Comparison of ENCODE assay signal across 18 cellular contexts in genomic region chr3:99836681-99837080, GRCh38.
"Had no signal": no experiment of that assay in that cellular context is flagged by ENCODE, and none has a peak within 500 bp of the region (broad histone marks: within the 10 kb centered on the region; RNA-seq: fewer than 3 reads in every experiment).

No MANE protein-coding gene starts in this region.

- H3K27me3 ChIP-seq: foreskin keratinocyte, heart left ventricle, right atrium auricular region, stomach had no signal

- H3K36me3 ChIP-seq: left ventricle myocardium inferior, lower lobe of right lung, right atrium auricular region, stomach had no signal

- FAIRE-seq: islet of Langerhans, small intestine had no signal

- DNase-seq: caudate nucleus; cortex of kidney; effector memory CD8-positive, alpha-beta T cell; foreskin keratinocyte; hippocampal formation; left ventricle myocardium inferior; lower lobe of right lung; mesendoderm; naive thymus-derived CD4-positive, alpha-beta T cell; nephron progenitor cell; small intestine; stimulated activated CD4-positive, alpha-beta T cell treated with anti-CD3 and anti-CD28 coated beads, Interleukin-12 subunit alpha, Interleukin-12 subunit beta, amount 100 ng/mL, for 4 hours; stimulated activated naive CD4-positive, alpha-beta T cell; stomach had no signal

- H3K9ac ChIP-seq: parathyroid adenoma had no signal

- ATAC-seq: effector memory CD8-positive, alpha-beta T cell; foreskin keratinocyte; lower lobe of right lung; naive thymus-derived CD4-positive, alpha-beta T cell had no signal

- H3K4me3 ChIP-seq: heart left ventricle, left ventricle myocardium inferior, lower lobe of right lung, right atrium auricular region, stomach had no signal

- H3K9me3 ChIP-seq: heart left ventricle, left ventricle myocardium inferior, lower lobe of right lung, right atrium auricular region, stomach had no signal

- H3K27ac ChIP-seq: foreskin keratinocyte, left ventricle myocardium inferior, lower lobe of right lung, parathyroid adenoma, right atrium auricular region, stomach had no signal

- H3K4me1 ChIP-seq: lower lobe of right lung, parathyroid adenoma had no signal

- H2AFZ ChIP-seq: parathyroid adenoma had no signal
